7 cellular contexts compared by ENCODE assay signal in genomic region chr17:50139950-50140885, GRCh38. TPM values are rescaled to one million over a fixed set of nuclear protein-coding genes. Genes with fewer than 3 reads are reported as not detected.
DNase-seq lines count a peak whose midpoint lies in the region; FAIRE-seq and TF ChIP-seq lines count a peak whose summit lies in the region.

No MANE protein-coding gene starts in this region.

- intact Hi-C loops in posterior cingulate gyrus (cut with DNase I), result loop anchor here (1.0 to 10.0 kb wide), 2 partner anchors 21 to 155 kb away; no protein-coding TSS in a partner anchor

- FAIRE-seq in GM12892 (lab: Jason Lieb, UNC) (peak; percentile 92), urothelium cell line (lab: Jason Lieb, UNC) (peak; percentile 65)

- TF ChIP-seq POLR2A in GM12892 (IDR thresholded peaks at IDR 0.05; ENCODE audit: low read depth, low read length), result no peak

- peak; percentile 90 for DNase-seq in GM12892 (ENCODE audit: insufficient read length)
- DNase-seq in HT1080 (ENCODE audit: low read depth), result peak; percentile 78
- peak; percentile 89 for DNase-seq in SK-N-DZ (ENCODE audit: low spot score)
- DNase-seq in activated naive CD4-positive, alpha-beta T cell (lab: John Stamatoyannopoulos, UW), result peak; percentile 48 to 76 (median 71)
- peak; percentile 44 for DNase-seq in globus pallidus (ENCODE audit: low spot score)
- DNase-seq in posterior cingulate gyrus, result peak in 9 of 10 donors; percentile 66 to 97 (median 84)
- peak; percentile 85 for DNase-seq in urothelium cell line (ENCODE audit: low spot score)

RNA-seq across cellular contexts. Expression of gene SAMD14, which starts 10.3 kb away (rescaled TPM):
- 0.40 TPM for polyA plus RNA-seq in GM12892 (2012; ENCODE audit: missing spikeins)
- 0.50 TPM in 1 of 2 replicates, not detected in the other for total RNA-seq in HT1080 (2014; rRNA removed; shearing (Covaris generic))
- polyA plus RNA-seq in HT1080 (2015; cell fraction: cytosol; rRNA removed), result 0.09 and 0.50 TPM in 2 replicates
- 0.39 TPM in 1 of 2 replicates, not detected in the other for polyA plus RNA-seq in HT1080 (2015; cell fraction: nucleus; rRNA removed)
- polyA plus RNA-seq in SK-N-DZ (2014; cell fraction: cytosol; rRNA removed), result 24.3 and 33.6 TPM in 2 replicates
- polyA plus RNA-seq in SK-N-DZ (2014; cell fraction: nucleus; rRNA removed), result 64.8 and 91.0 TPM in 2 replicates

RNA-seq across cellular contexts. Expression of gene PPP1R9B, which starts 10.3 kb away (rescaled TPM):
- polyA plus RNA-seq in GM12892 (2012; ENCODE audit: missing spikeins), result 32.1 TPM
- total RNA-seq in HT1080 (2014; rRNA removed; shearing (Covaris generic)), result 38.7 and 46.4 TPM in 2 replicates
- 25.9 and 28.0 TPM in 2 replicates for polyA plus RNA-seq in HT1080 (2015; cell fraction: cytosol; rRNA removed)
- 71.5 and 71.7 TPM in 2 replicates for polyA plus RNA-seq in HT1080 (2015; cell fraction: nucleus; rRNA removed)
- 13.1 and 25.6 TPM in 2 replicates for polyA plus RNA-seq in SK-N-DZ (2014; cell fraction: cytosol; rRNA removed)
- 37.4 and 48.4 TPM in 2 replicates for polyA plus RNA-seq in SK-N-DZ (2014; cell fraction: nucleus; rRNA removed)

RNA-seq across cellular contexts. Expression of gene SGCA, which starts 25.6 kb away (rescaled TPM):
- polyA plus RNA-seq in GM12892 (2012; ENCODE audit: missing spikeins), result 0.68 TPM
- total RNA-seq in HT1080 (2014; rRNA removed; shearing (Covaris generic)), result not detected in 2 replicates
- 0.25 TPM in 1 of 2 replicates, not detected in the other for polyA plus RNA-seq in HT1080 (2015; cell fraction: cytosol; rRNA removed)
- polyA plus RNA-seq in HT1080 (2015; cell fraction: nucleus; rRNA removed), result not detected in 2 replicates
- polyA plus RNA-seq in SK-N-DZ (2014; cell fraction: cytosol; rRNA removed), result 5.8 and 7.2 TPM in 2 replicates
- polyA plus RNA-seq in SK-N-DZ (2014; cell fraction: nucleus; rRNA removed), result 2.3 and 5.0 TPM in 2 replicates

RNA-seq across cellular contexts. Expression of gene PDK2, which starts 45.1 kb away (rescaled TPM):
- polyA plus RNA-seq in GM12892 (2012; ENCODE audit: missing spikeins), result 5.2 TPM
- 3.3 and 3.9 TPM in 2 replicates for total RNA-seq in HT1080 (2014; rRNA removed; shearing (Covaris generic))
- polyA plus RNA-seq in HT1080 (2015; cell fraction: cytosol; rRNA removed), result 5.8 and 6.9 TPM in 2 replicates
- polyA plus RNA-seq in HT1080 (2015; cell fraction: nucleus; rRNA removed), result 5.8 and 6.4 TPM in 2 replicates
- 24.2 and 27.4 TPM in 2 replicates for polyA plus RNA-seq in SK-N-DZ (2014; cell fraction: cytosol; rRNA removed)
- polyA plus RNA-seq in SK-N-DZ (2014; cell fraction: nucleus; rRNA removed), result 17.1 and 34.6 TPM in 2 replicates

Comparison
In these comparisons a context has a peak if more than half of its experiments do, and no peak if none do; other contexts are left out.
1. Peak in every context shown above with its lines: DNase-seq.